ENCODE assay signal across 10 cellular contexts in genomic region chr5:16179511-16179935, GRCh38. TPM values are rescaled to one million over a fixed set of nuclear protein-coding genes. Genes with fewer than 3 reads are reported as not detected.
DNase-seq lines count a peak whose midpoint lies in the region; ATAC-seq, FAIRE-seq and TF ChIP-seq lines count a peak whose summit lies in the region.
"Had no signal": no experiment of that assay in that cellular context is flagged by ENCODE, and none has a peak within 500 bp of the region (broad histone marks: within the 10 kb centered on the region; RNA-seq: fewer than 3 reads in every experiment).

A gene with protein sequence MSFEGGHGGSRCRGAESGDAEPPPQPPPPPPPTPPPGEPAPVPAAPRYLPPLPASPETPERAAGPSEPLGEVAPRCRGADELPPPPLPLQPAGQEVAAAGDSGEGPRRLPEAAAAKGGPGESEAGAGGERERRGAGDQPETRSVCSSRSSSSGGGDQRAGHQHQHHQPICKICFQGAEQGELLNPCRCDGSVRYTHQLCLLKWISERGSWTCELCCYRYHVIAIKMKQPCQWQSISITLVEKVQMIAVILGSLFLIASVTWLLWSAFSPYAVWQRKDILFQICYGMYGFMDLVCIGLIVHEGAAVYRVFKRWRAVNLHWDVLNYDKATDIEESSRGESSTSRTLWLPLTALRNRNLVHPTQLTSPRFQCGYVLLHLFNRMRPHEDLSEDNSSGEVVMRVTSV (minus strand): TSS chr5:16179791. CDS start chr5:16179575, 216 bp downstream.

- H3K23ac ChIP-seq in IMR-90 (ENCODE audit: low read depth, low read length) = no peak within 1 kb of the TSS

- CTCF ChIA-PET in IMR-90 (lab: Yijun Ruan, JAX) = no interaction called here
- CTCF ChIA-PET in mammary epithelial cell (lab: Charles Lee; ENCODE audit: low non-redundant PET) = no interaction called here

- no peak within 1 kb of the TSS for H4K8ac ChIP-seq in IMR-90 (ENCODE audit: low read depth in 2 of 2, low read length in 2 of 2)

- BruUV-seq in IMR-90 (replicated peaks; lab: Mats Ljungman, UMichigan) (no TSS peak), mammary epithelial cell (replicated peaks; lab: Mats Ljungman, UMichigan) (no TSS peak)

- no peak within 1 kb of the TSS for H4K91ac ChIP-seq in IMR-90 (ENCODE audit: insufficient read depth, low read depth, low read length)

- in situ Hi-C loops in IMR-90 (cut with MboI; ENCODE audit: low sequenced_read_pairs) (no loop called here), mammary epithelial cell (cut with MboI; ENCODE audit: low sequenced_read_pairs in 2 of 2) (no loop called here)

- H2AFZ ChIP-seq in IMR-90 (replicated peaks; ENCODE audit: low read length, poor library complexity) (no peak within 1 kb of the TSS), mammary epithelial cell (ENCODE audit: low read depth, low read length) (no peak within 1 kb of the TSS)

- peak; percentile 83 for DNase-seq in COLO668 (lab: John Stamatoyannopoulos, UW; ENCODE audit: unreplicated experiment)
- DNase-seq in IMR-90 = no peak
- DNase-seq in mammary epithelial cell = no peak
- no peak for DNase-seq in H54 (ENCODE audit: insufficient read length, low spot score)
- DNase-seq: NCI-H1436 had no signal

- no peak within 1 kb of the TSS for H2AK5ac ChIP-seq in IMR-90 (ENCODE audit: low read depth, low read length)

- H3K27me3 ChIP-seq in IMR-90 (ENCODE audit: control insufficient read depth, insufficient read depth, low read length) = peaks cover 16% of the 10 kb centered on the region
- H3K27me3 ChIP-seq in mammary epithelial cell (ENCODE audit: insufficient read depth, low read length) = peaks cover 16% of the 10 kb centered on the region

- H3K18ac ChIP-seq in IMR-90 (ENCODE audit: low read depth, low read length) = no peak within 1 kb of the TSS

- no CpG with 5 or more reads among the region's 59 CpGs for WGBS in IMR-90 (ENCODE audit: extremely low coverage in 2 of 2, insufficient read length in 1 of 2), 2 experiments
- no CpG with 5 or more reads among the region's 59 CpGs for WGBS in mammary epithelial cell (ENCODE audit: low coverage, missing lambda C conversion rate)
- WGBS in mesodermal cell (ENCODE audit: insufficient coverage in 2 of 2), 2 experiments = 0% methylated on average over 11 to 13 of the region's 59 CpGs

- no peaks in the 10 kb centered on the region for H3K79me2 ChIP-seq in mammary epithelial cell (ENCODE audit: insufficient read depth, low read length)

- no peaks in the 10 kb centered on the region for H3K9me3 ChIP-seq in IMR-90 (ENCODE audit: control insufficient read depth, insufficient read depth, low read length)
- H3K9me3 ChIP-seq in mammary epithelial cell (replicated peaks; ENCODE audit: insufficient read depth, low read length) = no peaks in the 10 kb centered on the region
- H3K9me3 ChIP-seq in mesodermal cell (ENCODE audit: control insufficient read depth, low read length) = no peaks in the 10 kb centered on the region

- H3K4me2 ChIP-seq in IMR-90 (ENCODE audit: low read depth, low read length) (peak within 1 kb of the TSS; percentile 61; the same call in 1 of the 2 replicates), mammary epithelial cell (ENCODE audit: insufficient read depth, low read depth, low read length) (peak within 1 kb of the TSS; percentile 57)

- intact Hi-C loops in IMR-90 (cut with micrococcal nuclease) (no loop called here), mammary epithelial cell (cut with micrococcal nuclease) (no loop called here)

- H3K36me3 ChIP-seq in IMR-90 (ENCODE audit: control insufficient read depth, insufficient read depth, low read length) = no peaks in the 10 kb centered on the region
- H3K36me3 ChIP-seq in mammary epithelial cell (ENCODE audit: insufficient read depth, low read length) = no peaks in the 10 kb centered on the region
- H3K36me3 ChIP-seq in mesodermal cell (ENCODE audit: control insufficient read depth, insufficient read depth, low read length) = no peaks in the 10 kb centered on the region

- H2AK9ac ChIP-seq in IMR-90 (replicated peaks; ENCODE audit: low read depth, low read length, poor library complexity) = peak within 1 kb of the TSS; percentile 26

- no peak within 1 kb of the TSS for H3K27ac ChIP-seq in IMR-90 (ENCODE audit: insufficient read depth, low read length)
- H3K27ac ChIP-seq in mammary epithelial cell (ENCODE audit: insufficient read depth, low read depth, low read length) = no peak within 1 kb of the TSS
- no peak within 1 kb of the TSS for H3K27ac ChIP-seq in mesodermal cell (ENCODE audit: low read depth, low read length, severe bottlenecking)

- no peak within 1 kb of the TSS for H2BK20ac ChIP-seq in IMR-90 (ENCODE audit: low read depth, low read length)

- no peaks in the 10 kb centered on the region for H3K9me1 ChIP-seq in IMR-90 (ENCODE audit: insufficient read depth, low read length)

- H3K56ac ChIP-seq in IMR-90 (ENCODE audit: extremely low read depth, insufficient read depth, low read length) = no peak within 1 kb of the TSS

- no peak within 1 kb of the TSS for H3K9ac ChIP-seq in IMR-90 (ENCODE audit: low read depth, low read length)
- no peak within 1 kb of the TSS for H3K9ac ChIP-seq in mammary epithelial cell (ENCODE audit: insufficient read depth, low read length)

- no peak within 1 kb of the TSS for H2BK15ac ChIP-seq in IMR-90 (ENCODE audit: low read depth, low read length)

- H4K20me1 ChIP-seq in IMR-90 (ENCODE audit: insufficient read depth, low read length) (no peaks in the 10 kb centered on the region), mammary epithelial cell (ENCODE audit: insufficient read depth, low read length) (no peaks in the 10 kb centered on the region)

- no peaks in the 10 kb centered on the region for H3K4me1 ChIP-seq in IMR-90 (ENCODE audit: control insufficient read depth, insufficient read depth, low read length)
- no peaks in the 10 kb centered on the region for H3K4me1 ChIP-seq in mammary epithelial cell (ENCODE audit: insufficient read depth, low read length)
- H3K4me1 ChIP-seq in mesodermal cell (ENCODE audit: control insufficient read depth, insufficient read depth, low read length, poor library complexity, severe bottlenecking) = no peaks in the 10 kb centered on the region

- H3K4ac ChIP-seq in IMR-90 (ENCODE audit: low read depth, low read length) = no peak within 1 kb of the TSS

- H2BK5ac ChIP-seq in IMR-90 (ENCODE audit: low read depth, low read length, poor library complexity, severe bottlenecking) = no peak within 1 kb of the TSS

- no peak for TF ChIP-seq CTCF in IMR-90 (conservative IDR thresholded peaks at IDR 0.05; ENCODE audit: low read depth, low read length)
- TF ChIP-seq CTCF in mammary epithelial cell (conservative IDR thresholded peaks at IDR 0.05 in 1 of 2, IDR thresholded peaks at IDR 0.05 in 1 of 2; ENCODE audit: extremely low read depth in 1 of 2, insufficient read depth in 1 of 2, low read depth in 1 of 2, low read length in 2 of 2) = no peak

- FAIRE-seq in H54 (lab: Jason Lieb, UNC) = no peak

- H3K14ac ChIP-seq in IMR-90 (replicated peaks; ENCODE audit: low read depth, low read length) = no peak within 1 kb of the TSS

- H2BK120ac ChIP-seq in IMR-90 (ENCODE audit: low read depth, low read length) = no peak within 1 kb of the TSS

- ATAC-seq in IMR-90 (ENCODE audit: low read depth) (no peak), HG03565 (IDR thresholded peaks at IDR 0.05; ENCODE audit: unreplicated experiment) (no peak), GM19452 (IDR thresholded peaks at IDR 0.05; ENCODE audit: unreplicated experiment) (no peak), GM18519 (IDR thresholded peaks at IDR 0.05; ENCODE audit: low FRiP score, unreplicated experiment) (no peak)

- TF ChIP-seq POLR2A in IMR-90 (IDR thresholded peaks at IDR 0.05; ENCODE audit: low read depth, low read length) = no peak
- TF ChIP-seq POLR2A in H54 (IDR thresholded peaks at IDR 0.05; ENCODE audit: low read depth, low read length) = no peak

- H3K4me3 ChIP-seq in IMR-90 (ENCODE audit: insufficient read depth, low read depth, low read length) = peak within 1 kb of the TSS; percentile 30; the same call in 1 of the 2 replicates
- no peak within 1 kb of the TSS for H3K4me3 ChIP-seq in mammary epithelial cell (replicated peaks in 1 of 3; ENCODE audit: insufficient read depth in 1 of 3, low read depth in 2 of 3, low read length in 3 of 3)
- H3K4me3 ChIP-seq in mesodermal cell (ENCODE audit: extremely low read depth, insufficient read depth, low read length, poor library complexity, severe bottlenecking) = peak within 1 kb of the TSS; percentile 33

- POLR2A ChIA-PET in IMR-90 (lab: Charles Lee; ENCODE audit: unreplicated experiment) = no interaction called here

- dilution Hi-C loops in IMR-90 (cut with HindIII; ENCODE audit: low sequenced_read_pairs, unreplicated experiment) = no loop called here
- dilution Hi-C loops in mammary epithelial cell (cut with HindIII; ENCODE audit: low sequenced_read_pairs) = no loop called here

- no peak for TF ChIP-seq RAD21 in IMR-90 (IDR thresholded peaks at IDR 0.05; ENCODE audit: low read length)

- no peaks in the 10 kb centered on the region for H3K79me1 ChIP-seq in IMR-90 (ENCODE audit: low read depth in 1 of 2, low read length in 2 of 2)

- H4K5ac ChIP-seq in IMR-90 (ENCODE audit: low read depth, low read length) = no peak within 1 kb of the TSS

TF ChIP-seq in IMR-90, 13 proteins besides CTCF, POLR2A, EP300 and RAD21 (continues in another document):
- TF ChIP-seq FOS (IDR thresholded peaks at IDR 0.05; ENCODE audit: low read depth, low read length) = no peak
- no peak for TF ChIP-seq CEBPB (IDR thresholded peaks at IDR 0.05; ENCODE audit: low read depth, low read length)
- TF ChIP-seq MAFK (IDR thresholded peaks at IDR 0.05; ENCODE audit: low read depth, low read length) = no peak
- no peak for TF ChIP-seq RFX5 (IDR thresholded peaks at IDR 0.05; ENCODE audit: low read depth, low read length)
- no peak for TF ChIP-seq CHD1 (IDR thresholded peaks at IDR 0.05; ENCODE audit: low read depth, low read length)
- TF ChIP-seq MXI1 (IDR thresholded peaks at IDR 0.05; ENCODE audit: borderline replicate concordance, low read depth, low read length) = no peak
- no peak for TF ChIP-seq MAZ (IDR thresholded peaks at IDR 0.05; ENCODE audit: borderline replicate concordance, low read depth, low read length)

RNA-seq across cellular contexts. Expression of the gene that starts here (rescaled TPM):
- total RNA-seq in IMR-90 (2012; rRNA removed) (not detected in 2 replicates), mammary epithelial cell (not detected)
- polyA plus RNA-seq in IMR-90 (2012; rRNA removed) (not detected in 2 replicates), mammary epithelial cell (not detected)
- polyA plus RNA-seq in IMR-90 (2012; cell fraction: cytosol; rRNA removed) = not detected in 2 replicates
- not detected in 2 replicates for polyA plus RNA-seq in IMR-90 (2012; cell fraction: nucleus; rRNA removed; ENCODE audit: low replicate concordance)
- not detected for polyA minus RNA-seq in mammary epithelial cell
- polyA plus RNA-seq in mesodermal cell (2013, experiment 1 of 2) = 0.96 TPM
- 0.71 TPM for polyA plus RNA-seq in mesodermal cell (2013, experiment 2 of 2)
- total RNA-seq: renal cortical epithelial cell had no signal

Comparison
In these comparisons a context has a peak if more than half of its experiments do, and no peak if none do; other contexts are left out.
1. H3K4me3 ChIP-seq: peak in IMR-90 (single experiment) and mesodermal cell (single experiment); none in mammary epithelial cell (0 of 3).